Comparison of ENCODE assay signal across 1 cellular context in the genomic region with DNA sequence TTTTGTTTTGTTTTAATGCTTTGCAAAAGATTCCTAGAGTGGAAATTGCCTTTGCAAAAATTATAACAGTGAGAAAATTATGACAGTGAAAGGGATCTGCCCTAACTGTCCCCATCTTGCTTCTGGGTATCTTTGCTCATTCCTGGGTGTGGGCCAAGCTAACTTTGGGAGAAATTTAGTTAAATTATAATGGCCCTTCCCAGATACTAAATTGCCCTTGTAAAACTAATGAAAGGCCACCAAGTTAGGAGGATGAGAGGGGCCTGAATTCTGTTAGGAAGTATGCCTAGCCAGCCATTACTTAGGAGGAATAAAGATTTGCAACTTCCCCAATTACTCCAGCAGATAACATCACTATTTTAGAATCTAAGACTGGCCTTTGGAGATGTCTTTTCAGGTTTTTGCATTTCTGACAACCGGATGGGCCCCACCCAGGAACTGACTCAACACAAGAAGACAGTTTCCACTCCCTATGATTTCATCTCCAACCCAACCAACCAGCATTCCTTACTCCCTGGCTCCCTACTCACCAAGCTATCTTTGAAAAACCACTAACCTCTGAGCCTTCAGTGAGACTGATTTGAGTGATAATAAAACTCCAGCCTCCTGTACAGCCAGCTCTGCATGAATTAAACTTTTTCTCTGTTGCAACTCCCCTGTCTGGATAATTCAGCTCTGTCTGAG.
TF ChIP-seq lines count a peak whose summit lies in the region.

No MANE protein-coding gene starts in this region.

TF ChIP-seq in HCT116, 20 proteins besides CTCF, POLR2A, EP300 and RAD21 (continued from another document):
- TF ChIP-seq, protein P1, sequence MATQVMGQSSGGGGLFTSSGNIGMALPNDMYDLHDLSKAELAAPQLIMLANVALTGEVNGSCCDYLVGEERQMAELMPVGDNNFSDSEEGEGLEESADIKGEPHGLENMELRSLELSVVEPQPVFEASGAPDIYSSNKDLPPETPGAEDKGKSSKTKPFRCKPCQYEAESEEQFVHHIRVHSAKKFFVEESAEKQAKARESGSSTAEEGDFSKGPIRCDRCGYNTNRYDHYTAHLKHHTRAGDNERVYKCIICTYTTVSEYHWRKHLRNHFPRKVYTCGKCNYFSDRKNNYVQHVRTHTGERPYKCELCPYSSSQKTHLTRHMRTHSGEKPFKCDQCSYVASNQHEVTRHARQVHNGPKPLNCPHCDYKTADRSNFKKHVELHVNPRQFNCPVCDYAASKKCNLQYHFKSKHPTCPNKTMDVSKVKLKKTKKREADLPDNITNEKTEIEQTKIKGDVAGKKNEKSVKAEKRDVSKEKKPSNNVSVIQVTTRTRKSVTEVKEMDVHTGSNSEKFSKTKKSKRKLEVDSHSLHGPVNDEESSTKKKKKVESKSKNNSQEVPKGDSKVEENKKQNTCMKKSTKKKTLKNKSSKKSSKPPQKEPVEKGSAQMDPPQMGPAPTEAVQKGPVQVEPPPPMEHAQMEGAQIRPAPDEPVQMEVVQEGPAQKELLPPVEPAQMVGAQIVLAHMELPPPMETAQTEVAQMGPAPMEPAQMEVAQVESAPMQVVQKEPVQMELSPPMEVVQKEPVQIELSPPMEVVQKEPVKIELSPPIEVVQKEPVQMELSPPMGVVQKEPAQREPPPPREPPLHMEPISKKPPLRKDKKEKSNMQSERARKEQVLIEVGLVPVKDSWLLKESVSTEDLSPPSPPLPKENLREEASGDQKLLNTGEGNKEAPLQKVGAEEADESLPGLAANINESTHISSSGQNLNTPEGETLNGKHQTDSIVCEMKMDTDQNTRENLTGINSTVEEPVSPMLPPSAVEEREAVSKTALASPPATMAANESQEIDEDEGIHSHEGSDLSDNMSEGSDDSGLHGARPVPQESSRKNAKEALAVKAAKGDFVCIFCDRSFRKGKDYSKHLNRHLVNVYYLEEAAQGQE (IDR thresholded peaks at IDR 0.05; ENCODE audit: low read depth): no peak
- no peak for TF ChIP-seq ELF1 (IDR thresholded peaks at IDR 0.05; ENCODE audit: borderline replicate concordance, low read depth)
- TF ChIP-seq POLR2AphosphoS5 (IDR thresholded peaks at IDR 0.05; ENCODE audit: low read depth, low read length): no peak
- TF ChIP-seq, protein P2, sequence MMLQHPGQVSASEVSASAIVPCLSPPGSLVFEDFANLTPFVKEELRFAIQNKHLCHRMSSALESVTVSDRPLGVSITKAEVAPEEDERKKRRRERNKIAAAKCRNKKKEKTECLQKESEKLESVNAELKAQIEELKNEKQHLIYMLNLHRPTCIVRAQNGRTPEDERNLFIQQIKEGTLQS (IDR thresholded peaks at IDR 0.05): no peak
- TF ChIP-seq EZH2phosphoT487 (IDR thresholded peaks at IDR 0.05; ENCODE audit: borderline replicate concordance): no peak
- TF ChIP-seq ZNF274 (IDR thresholded peaks at IDR 0.05; ENCODE audit: low read depth, low read length): no peak
- TF ChIP-seq ZFX (IDR thresholded peaks at IDR 0.05): no peak
- peak; percentile 36; the same call in 1 of the 2 replicates for TF ChIP-seq JUND (IDR thresholded peaks at IDR 0.05)
- TF ChIP-seq EGR1 (IDR thresholded peaks at IDR 0.05; ENCODE audit: low read depth): no peak
- TF ChIP-seq CBX3 (IDR thresholded peaks at IDR 0.05; ENCODE audit: low read depth): peak; percentile 21; the same call in 1 of the 2 replicates
- TF ChIP-seq SIN3A (IDR thresholded peaks at IDR 0.05; ENCODE audit: low read depth): no peak
- TF ChIP-seq, protein P3, sequence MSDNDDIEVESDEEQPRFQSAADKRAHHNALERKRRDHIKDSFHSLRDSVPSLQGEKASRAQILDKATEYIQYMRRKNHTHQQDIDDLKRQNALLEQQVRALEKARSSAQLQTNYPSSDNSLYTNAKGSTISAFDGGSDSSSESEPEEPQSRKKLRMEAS (IDR thresholded peaks at IDR 0.05): no peak
- TF ChIP-seq TCF7L2 (IDR thresholded peaks at IDR 0.05; ENCODE audit: borderline replicate concordance, extremely low read depth, insufficient read depth, insufficient read length): no peak
- peak; percentile 35; the same call in 1 of the 2 replicates for TF ChIP-seq SP1 (IDR thresholded peaks at IDR 0.05; ENCODE audit: low read depth)
- no peak for TF ChIP-seq CEBPB (IDR thresholded peaks at IDR 0.05; ENCODE audit: low read depth)
TF ChIP-seq in HCT116: peak in this region for 4.
